Comparison of ENCODE assay signal across 10 cellular contexts in the genomic region with DNA sequence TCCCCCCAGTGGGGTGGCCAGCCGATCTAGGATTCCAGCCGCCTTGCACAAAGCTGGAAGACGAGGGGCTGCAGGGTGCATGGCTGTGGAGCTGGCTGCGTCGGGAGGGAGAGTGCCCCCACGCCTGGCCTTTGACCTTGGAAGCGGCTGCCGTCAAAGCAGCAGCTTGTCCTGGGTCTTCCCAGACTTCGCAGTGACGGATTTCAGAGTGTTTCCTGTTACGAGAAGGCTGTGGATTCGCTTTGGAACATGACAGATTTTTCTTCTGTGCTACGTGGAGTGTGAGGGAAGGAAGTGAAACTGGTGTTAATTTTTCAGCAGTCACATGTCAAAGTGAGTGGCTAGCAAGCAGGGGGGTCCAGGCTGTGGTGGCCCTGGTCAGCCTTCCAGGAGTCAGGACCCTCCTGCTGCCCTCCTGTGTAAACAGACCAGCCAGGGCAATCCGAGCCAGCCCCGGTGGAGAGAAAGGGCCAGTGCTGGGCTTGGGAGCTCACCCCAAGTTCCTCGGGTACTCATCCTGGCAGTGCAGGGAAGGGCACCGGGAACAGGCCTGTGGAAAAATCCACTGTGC.
DNase-seq lines count a peak whose midpoint lies in the region; ATAC-seq, FAIRE-seq and TF ChIP-seq lines count a peak whose summit lies in the region.
"Had no signal": no experiment of that assay in that cellular context is flagged by ENCODE, and none has a peak within 500 bp of the region (broad histone marks: within the 10 kb centered on the region; RNA-seq: fewer than 3 reads in every experiment).

No MANE protein-coding gene starts in this region.

- BruUV-seq in A673 (replicated peaks; lab: Mats Ljungman, UMichigan): no TSS peak

- WGBS in mesodermal cell (ENCODE audit: insufficient coverage in 2 of 2), 2 experiments: 72% methylated on average over 16 to 17 of the region's 17 CpGs

- no peak for TF ChIP-seq POLR2A in erythroblast (IDR thresholded peaks at IDR 0.05; ENCODE audit: low read length)

- intact Hi-C loops in A673 (cut with micrococcal nuclease; ENCODE audit: unreplicated experiment): no loop called here

- H3K4me1 ChIP-seq in mesodermal cell (ENCODE audit: control insufficient read depth, insufficient read depth, low read length, poor library complexity, severe bottlenecking) (no peaks in the 10 kb centered on the region), thoracic aorta (ENCODE audit: control insufficient read depth in 1 of 2, low read depth in 2 of 2) (peaks cover 0 to 11% of the 10 kb centered on the region in 2 donors), A673 (ENCODE audit: insufficient read depth, low read length, poor library complexity, severe bottlenecking) (peaks cover 12% of the 10 kb centered on the region)

- peak; percentile 92 for FAIRE-seq in bronchial epithelial cell (lab: Jason Lieb, UNC)
- FAIRE-seq: islet of Langerhans had no signal

- POLR2A ChIA-PET in A673 (lab: Charles Lee; ENCODE audit: low non-redundant PET): interaction anchor here (0.6 kb wide), 1 partner anchor 36 kb away, joined by 5 read pairs; no protein-coding TSS in a partner anchor

- H3K4me3 ChIP-seq in bronchial epithelial cell (ENCODE audit: low read depth, low read length): no peak overlapping the region
- H3K4me3 ChIP-seq in mesodermal cell (ENCODE audit: extremely low read depth, insufficient read depth, low read length, poor library complexity, severe bottlenecking): no peak overlapping the region
- H3K4me3 ChIP-seq in thoracic aorta: peak overlapping the region; percentile 55
- no peak overlapping the region for H3K4me3 ChIP-seq in A673 (ENCODE audit: low read depth, low read length, poor library complexity, severe bottlenecking)

- H3K36me3 ChIP-seq in bronchial epithelial cell (ENCODE audit: control insufficient read depth, insufficient read depth, low read length) (peaks cover 1% of the 10 kb centered on the region), mesodermal cell (ENCODE audit: control insufficient read depth, insufficient read depth, low read length) (no peaks in the 10 kb centered on the region), thoracic aorta (no peaks in the 10 kb centered on the region), A673 (ENCODE audit: insufficient read depth, low read length, poor library complexity, severe bottlenecking) (no peaks in the 10 kb centered on the region)

- DNase-seq in MV-4-11 (lab: John Stamatoyannopoulos, UW) (peak; percentile 85), bronchial epithelial cell (ENCODE audit: low read depth) (no peak), thoracic aorta (ENCODE audit: low spot score) (no peak), erythroblast (lab: John Stamatoyannopoulos, UW) (no peak), ecto neural progenitor cell (ENCODE audit: low spot score) (no peak), A673 (ENCODE audit: low spot score) (no peak), globus pallidus (ENCODE audit: low spot score) (no peak)
- DNase-seq: stimulated activated CD4-positive, alpha-beta T cell treated with anti-CD3 and anti-CD28 coated beads, Interleukin-4, amount 100 ng/mL, for 24 hours had no signal

- TF ChIP-seq CTCF in bronchial epithelial cell (IDR thresholded peaks at IDR 0.05; ENCODE audit: insufficient read depth, low read length, severe bottlenecking): no peak
- no peak for TF ChIP-seq CTCF in thoracic aorta (IDR thresholded peaks at IDR 0.05)
- TF ChIP-seq CTCF in A673 (conservative IDR thresholded peaks at IDR 0.05; ENCODE audit: low read depth, low read length): no peak

- H3K9me3 ChIP-seq in mesodermal cell (ENCODE audit: control insufficient read depth, low read length) (no peaks in the 10 kb centered on the region), thoracic aorta (no peaks in the 10 kb centered on the region), A673 (ENCODE audit: low read depth, low read length, poor library complexity, severe bottlenecking) (no peaks in the 10 kb centered on the region)

- peak overlapping the region; percentile 36 for H3K27ac ChIP-seq in mesodermal cell (ENCODE audit: low read depth, low read length, severe bottlenecking)
- H3K27ac ChIP-seq in thoracic aorta: no peak overlapping the region
- no peak overlapping the region for H3K27ac ChIP-seq in A673 (ENCODE audit: low read depth, low read length, poor library complexity, severe bottlenecking)

- CTCF ChIA-PET in A673 (lab: Charles Lee): no interaction called here

- H3K27me3 ChIP-seq in bronchial epithelial cell (ENCODE audit: control insufficient read depth, insufficient read depth, low read length): no peaks in the 10 kb centered on the region
- H3K27me3 ChIP-seq in thoracic aorta (replicated peaks; ENCODE audit: insufficient read depth): no peaks in the 10 kb centered on the region
- H3K27me3 ChIP-seq in A673 (replicated peaks; ENCODE audit: insufficient read depth, low read depth, low read length, poor library complexity): no peaks in the 10 kb centered on the region

- ATAC-seq in thoracic aorta (ENCODE audit: insufficient number of reproducible peaks, low FRiP score, low read depth): no peak
